1 cellular context compared by ENCODE assay signal in the genomic region with DNA sequence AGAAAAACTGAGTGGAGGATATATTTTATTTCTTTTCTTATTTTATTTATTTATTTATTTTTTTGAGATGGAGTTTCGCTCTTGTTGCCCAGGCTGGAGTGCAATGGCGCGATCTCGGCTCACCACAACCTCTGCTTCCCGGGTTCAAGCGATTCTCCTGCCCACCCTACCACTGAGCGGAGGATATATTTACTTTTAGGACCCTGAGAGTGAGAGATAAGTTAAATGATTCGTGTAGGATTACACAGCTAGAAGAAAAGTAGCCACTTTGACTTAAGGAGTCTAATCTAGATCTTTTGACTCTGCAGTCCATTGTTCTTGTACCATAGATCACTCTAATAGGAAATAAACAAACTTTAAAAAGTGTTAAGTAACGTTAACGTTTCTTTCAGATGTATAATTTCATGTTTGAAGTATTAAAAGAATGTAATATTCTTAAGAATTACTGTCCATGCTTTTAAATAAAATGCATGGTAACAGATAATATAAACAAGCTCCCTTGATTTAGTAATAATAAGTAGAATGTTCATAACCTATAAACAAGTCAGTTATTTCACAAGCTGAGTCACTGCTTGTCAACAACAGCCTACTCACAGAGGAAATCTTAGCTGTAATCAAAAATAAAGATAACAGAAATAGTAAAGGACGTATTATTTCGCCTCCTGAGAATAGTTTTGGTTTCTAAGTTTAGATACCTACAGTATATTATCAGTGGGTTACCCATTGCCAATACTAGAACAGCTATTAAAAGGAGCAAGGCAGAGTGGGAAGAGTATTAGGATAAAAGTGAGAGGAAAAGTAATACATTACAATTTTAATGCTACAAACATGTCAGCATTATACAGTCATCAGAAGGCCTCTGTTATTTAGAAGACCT.
TF ChIP-seq lines count a peak whose summit lies in the region.

No MANE protein-coding gene starts in this region.

TF ChIP-seq in GM23338, 12 proteins besides CTCF, POLR2A, EP300 and RAD21 (continued from another document):
- TF ChIP-seq, protein P1, sequence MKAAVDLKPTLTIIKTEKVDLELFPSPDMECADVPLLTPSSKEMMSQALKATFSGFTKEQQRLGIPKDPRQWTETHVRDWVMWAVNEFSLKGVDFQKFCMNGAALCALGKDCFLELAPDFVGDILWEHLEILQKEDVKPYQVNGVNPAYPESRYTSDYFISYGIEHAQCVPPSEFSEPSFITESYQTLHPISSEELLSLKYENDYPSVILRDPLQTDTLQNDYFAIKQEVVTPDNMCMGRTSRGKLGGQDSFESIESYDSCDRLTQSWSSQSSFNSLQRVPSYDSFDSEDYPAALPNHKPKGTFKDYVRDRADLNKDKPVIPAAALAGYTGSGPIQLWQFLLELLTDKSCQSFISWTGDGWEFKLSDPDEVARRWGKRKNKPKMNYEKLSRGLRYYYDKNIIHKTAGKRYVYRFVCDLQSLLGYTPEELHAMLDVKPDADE (IDR thresholded peaks at IDR 0.05) = no peak
- no peak for TF ChIP-seq EZH2phosphoT487 (IDR thresholded peaks at IDR 0.05; ENCODE audit: unreplicated experiment)
- TF ChIP-seq JUNB (IDR thresholded peaks at IDR 0.05; ENCODE audit: unreplicated experiment) = no peak
- no peak for TF ChIP-seq ZNF114 (CRISPR knock-in tag; IDR thresholded peaks at IDR 0.05)
- TF ChIP-seq POLR2AphosphoS5 (IDR thresholded peaks at IDR 0.05; ENCODE audit: low read depth) = no peak
- no peak for TF ChIP-seq ZNF331 (CRISPR knock-in tag; IDR thresholded peaks at IDR 0.05; ENCODE audit: low read depth)
- no peak for TF ChIP-seq CREB1 (CRISPR knock-in tag; IDR thresholded peaks at IDR 0.05; ENCODE audit: low read depth)
- TF ChIP-seq EZH2 (IDR thresholded peaks at IDR 0.05; ENCODE audit: low read depth, unreplicated experiment) = no peak
- no peak for TF ChIP-seq NANOG (IDR thresholded peaks at IDR 0.05; ENCODE audit: borderline replicate concordance)
- no peak for TF ChIP-seq ZNF462 (CRISPR knock-in tag; IDR thresholded peaks at IDR 0.05)
- TF ChIP-seq REST (IDR thresholded peaks at IDR 0.05; ENCODE audit: unreplicated experiment) = no peak
